In genomic region chr4:47531954-47532321, GRCh38 we compare ENCODE assay signal across 12 cellular contexts. TPM values are rescaled to one million over a fixed set of nuclear protein-coding genes. Genes with fewer than 3 reads are reported as not detected.
A peak's percentile ranks its signal among the peaks of the same experiment; 100 is the strongest.
DNase-seq lines count a peak whose midpoint lies in the region; ATAC-seq, FAIRE-seq and TF ChIP-seq lines count a peak whose summit lies in the region.
"Had no signal": no experiment of that assay in that cellular context is flagged by ENCODE, and none has a peak within 500 bp of the region (broad histone marks: within the 10 kb centered on the region; RNA-seq: fewer than 3 reads in every experiment).

No MANE protein-coding gene starts in this region.

- no peak for FAIRE-seq in HTR-8/SVneo (lab: Jason Lieb, UNC)
- FAIRE-seq: G401.6 had no signal

- no peak for DNase-seq in RWPE1 (ENCODE audit: low spot score)
- peak; percentile 24 for DNase-seq in fibroblast of gingiva (ENCODE audit: low read depth)
- DNase-seq in spleen: no peak
- DNase-seq in HTR-8/SVneo (ENCODE audit: insufficient read length, low spot score): no peak
- DNase-seq in NCI-H510A (lab: John Stamatoyannopoulos, UW): no peak
- no peak for DNase-seq in mesenteric fat pad (ENCODE audit: low spot score)
- no peak for DNase-seq in dedifferentiated amniotic fluid mesenchymal stem cell (ENCODE audit: extremely low spot score)
- DNase-seq: NCI-H2171 treated with DMSO at 0.1 percent for 48 hours, T1000 had no signal

- no peak for TF ChIP-seq POLR2A in spleen (IDR thresholded peaks at IDR 0.05)

- H3K4me3 ChIP-seq in spleen: peak overlapping the region in 1 of 8 donors; percentile 10

- ATAC-seq in GM19452 (IDR thresholded peaks at IDR 0.05; ENCODE audit: unreplicated experiment): peak; percentile 18

- peaks cover 20 to 56% (median 29%) of the 10 kb centered on the region in 6 donors for H3K4me1 ChIP-seq in spleen

- POLR2A ChIA-PET in RWPE1 (lab: Yijun Ruan, JAX; ENCODE audit: low non-redundant PET): no interaction called here

- CTCF ChIA-PET in RWPE1 (lab: Yijun Ruan, JAX): no interaction called here

- H3K27ac ChIP-seq in RWPE1 (peak overlapping the region; percentile 75; the same call in 1 of the 2 replicates), spleen (peak overlapping the region; percentile 9 to 63 (median 56))

- no peak for TF ChIP-seq CTCF in RWPE1 (conservative IDR thresholded peaks at IDR 0.05; ENCODE audit: low read depth)
- no peak for TF ChIP-seq CTCF in spleen (IDR thresholded peaks at IDR 0.05 in 8 of 11, conservative IDR thresholded peaks at IDR 0.05 in 3 of 11)

- peaks cover 0 to 70% (median 10%) of the 10 kb centered on the region in 6 donors for H3K36me3 ChIP-seq in spleen

- peaks cover 0 to 15% (median 8%) of the 10 kb centered on the region in 8 donors for H3K9me3 ChIP-seq in spleen

- 28 to 53% (median 33%) methylated on average over 2 of the region's 2 CpGs for WGBS in spleen, 5 donors

- intact Hi-C loops in spleen (cut with DNase I; ENCODE audit: low total_unique reads): no loop called here

- H3K27me3 ChIP-seq in spleen (replicated peaks in 1 of 7): no peaks in the 10 kb centered on the region
- H3K27me3 ChIP-seq: foreskin keratinocyte had no signal

RNA-seq across cellular contexts. Expression of gene ATP10D, which starts 46.9 kb away (rescaled TPM):
- 10 to 100 TPM; 47.3 to 79.1 (median 52.8) TPM for total RNA-seq in spleen
- 1 to 10 TPM; 4.6 to 6.4 (median 5.6) TPM for polyA plus RNA-seq in spleen
- total RNA-seq in mesenteric fat pad: 15.7 TPM
